8 cellular contexts compared by ENCODE assay signal in the genomic region with DNA sequence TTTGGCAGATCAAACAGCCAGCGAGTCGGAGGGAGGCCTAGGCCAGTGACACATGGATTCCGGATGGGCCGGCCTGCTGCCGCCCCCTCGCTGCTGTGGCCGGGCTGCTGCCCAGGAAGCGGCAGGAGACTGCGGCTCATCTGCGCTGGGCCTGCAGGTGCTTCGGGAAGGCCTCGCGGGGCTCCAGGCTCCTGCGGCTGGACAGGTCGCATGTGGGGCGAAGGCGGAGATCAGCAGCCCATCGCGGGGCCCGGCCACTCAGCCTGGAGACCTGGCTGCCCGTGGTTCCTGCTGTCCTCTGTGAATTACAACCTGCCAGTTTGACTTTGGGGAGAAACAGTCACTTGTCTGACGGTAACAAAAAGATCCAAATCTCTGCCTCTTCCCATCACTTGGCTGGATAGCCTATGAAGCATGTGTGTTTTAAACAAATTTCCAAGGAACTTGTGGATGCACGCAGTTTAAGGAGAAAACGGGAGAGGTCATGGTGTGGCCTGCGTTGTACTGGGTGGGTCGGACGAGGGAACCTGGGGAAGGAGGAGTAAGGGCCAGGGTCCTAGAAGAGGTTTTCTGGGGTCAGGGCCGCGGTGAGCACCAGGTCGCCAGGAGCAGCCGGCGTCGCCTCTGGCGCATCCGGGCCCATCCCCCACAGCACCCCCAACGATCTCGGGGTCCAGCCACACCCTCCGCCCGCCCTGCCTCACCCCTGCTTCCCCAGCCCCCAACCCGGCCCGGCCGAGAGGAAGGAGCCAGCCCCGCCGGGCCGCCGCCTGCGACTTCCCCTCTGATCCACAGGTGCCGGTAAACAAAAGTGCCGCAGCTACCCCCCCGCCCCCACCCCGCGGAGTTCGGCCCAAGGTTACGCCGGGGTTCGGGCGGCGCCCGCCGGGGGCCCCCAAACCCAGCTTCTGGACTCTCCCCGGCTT. TPM values are rescaled to one million over a fixed set of nuclear protein-coding genes. Genes with fewer than 3 reads are reported as not detected.
DNase-seq lines count a peak whose midpoint lies in the region; ATAC-seq lines count a peak whose summit lies in the region.

No MANE protein-coding gene starts in this region.

- no peaks in the 10 kb centered on the region for H3K9me3 ChIP-seq in mesodermal cell (ENCODE audit: control insufficient read depth, low read length)

- H3K4me3 ChIP-seq in mesodermal cell (ENCODE audit: extremely low read depth, insufficient read depth, low read length, poor library complexity, severe bottlenecking), result peak overlapping the region; percentile 25

- WGBS in mesodermal cell (ENCODE audit: insufficient coverage in 2 of 2), 2 experiments, result 10 to 12% methylated on average over 36 to 55 of the region's 61 CpGs

- peak; percentile 18 for ATAC-seq in Right ventricle myocardium superior (ENCODE audit: poor library complexity)
- no peak for ATAC-seq in Right ventricle myocardium inferior
- no peak for ATAC-seq in GM21529 (IDR thresholded peaks at IDR 0.05; ENCODE audit: unreplicated experiment)

- DNase-seq in Right ventricle myocardium superior, result peak; percentile 71
- no peak for DNase-seq in Right ventricle myocardium inferior (ENCODE audit: missing footprints)
- DNase-seq in cerebellar cortex (ENCODE audit: low spot score), result peak; percentile 70
- DNase-seq in stimulated activated naive CD4-positive, alpha-beta T cell treated with Interleukin-2 at 50 U/mL for 16 hours (lab: John Stamatoyannopoulos, UW), result peak; percentile 60
- no peak for DNase-seq in occipital lobe (lab: John Stamatoyannopoulos, UW)
- DNase-seq in NCI-H774 (lab: John Stamatoyannopoulos, UW), result no peak

- intact Hi-C loops in Right ventricle myocardium superior (cut with DNase I), result no loop called here
- intact Hi-C loops in Right ventricle myocardium inferior (cut with DNase I), result no loop called here

- peaks cover 21% of the 10 kb centered on the region for H3K4me1 ChIP-seq in mesodermal cell (ENCODE audit: control insufficient read depth, insufficient read depth, low read length, poor library complexity, severe bottlenecking)

- no peak overlapping the region for H3K27ac ChIP-seq in mesodermal cell (ENCODE audit: low read depth, low read length, severe bottlenecking)

- H3K36me3 ChIP-seq in mesodermal cell (ENCODE audit: control insufficient read depth, insufficient read depth, low read length), result no peaks in the 10 kb centered on the region

RNA-seq across cellular contexts. Expression of gene SPOCK2, which starts 1.6 kb away (rescaled TPM):
- total RNA-seq in Right ventricle myocardium superior (9.6 TPM), Right ventricle myocardium inferior (10.4 TPM), occipital lobe (25.1 TPM)
- 2.3 TPM for polyA plus RNA-seq in mesodermal cell (2013, experiment 1 of 2)
- polyA plus RNA-seq in mesodermal cell (2013, experiment 2 of 2), result 1.5 TPM

Comparison
In these comparisons a context has a peak if more than half of its experiments do, and no peak if none do; other contexts are left out.
1. DNase-seq: peak in Right ventricle myocardium superior (single experiment), cerebellar cortex (single experiment) and stimulated activated naive CD4-positive, alpha-beta T cell treated with Interleukin-2 at 50 U/mL for 16 hours (single experiment); none in Right ventricle myocardium inferior (single experiment), occipital lobe (single experiment) and NCI-H774 (single experiment).